ENCODE assay signal across 1 cellular context in genomic region chr1:184075040-184076029, GRCh38.
TF ChIP-seq lines count a peak whose summit lies in the region.

No MANE protein-coding gene starts in this region.

TF ChIP-seq in H1, 55 proteins besides CTCF, POLR2A, EP300 and RAD21:
- TF ChIP-seq GTF2F1 (IDR thresholded peaks at IDR 0.05; ENCODE audit: borderline replicate concordance, low read depth, low read length): no peak
- TF ChIP-seq, protein P1, sequence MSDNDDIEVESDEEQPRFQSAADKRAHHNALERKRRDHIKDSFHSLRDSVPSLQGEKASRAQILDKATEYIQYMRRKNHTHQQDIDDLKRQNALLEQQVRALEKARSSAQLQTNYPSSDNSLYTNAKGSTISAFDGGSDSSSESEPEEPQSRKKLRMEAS (IDR thresholded peaks at IDR 0.05): no peak
- no peak for TF ChIP-seq SAP30 (IDR thresholded peaks at IDR 0.05; ENCODE audit: insufficient read depth, insufficient replicate concordance, low read length)
- TF ChIP-seq PHF8 (conservative IDR thresholded peaks at IDR 0.05; ENCODE audit: low read depth, low read length): no peak
- no peak for TF ChIP-seq EZH2 (IDR thresholded peaks at IDR 0.05; ENCODE audit: low read depth, low read length, severe bottlenecking)
- TF ChIP-seq RBBP5 (IDR thresholded peaks at IDR 0.05; ENCODE audit: borderline replicate concordance, low read depth, low read length): no peak
- no peak for TF ChIP-seq KDM4A (IDR thresholded peaks at IDR 0.05; ENCODE audit: low read depth, low read length, severe bottlenecking)
- no peak for TF ChIP-seq GABPA (IDR thresholded peaks at IDR 0.05; ENCODE audit: borderline replicate concordance, insufficient read depth, low read length)
- TF ChIP-seq TBP (IDR thresholded peaks at IDR 0.05; ENCODE audit: low read depth, low read length): no peak
- no peak for TF ChIP-seq SP4 (IDR thresholded peaks at IDR 0.05; ENCODE audit: low read length)
- TF ChIP-seq TAF7 (optimal IDR thresholded peaks at IDR 0.05; ENCODE audit: borderline replicate concordance, low read depth, low read length): no peak
- no peak for TF ChIP-seq NANOG (IDR thresholded peaks at IDR 0.05; ENCODE audit: insufficient read depth, low read depth, low read length, poor library complexity, severe bottlenecking)
TF ChIP-seq in H1: peak in this region for 0.
